Comparison of ENCODE assay signal across 8 cellular contexts in the genomic region with DNA sequence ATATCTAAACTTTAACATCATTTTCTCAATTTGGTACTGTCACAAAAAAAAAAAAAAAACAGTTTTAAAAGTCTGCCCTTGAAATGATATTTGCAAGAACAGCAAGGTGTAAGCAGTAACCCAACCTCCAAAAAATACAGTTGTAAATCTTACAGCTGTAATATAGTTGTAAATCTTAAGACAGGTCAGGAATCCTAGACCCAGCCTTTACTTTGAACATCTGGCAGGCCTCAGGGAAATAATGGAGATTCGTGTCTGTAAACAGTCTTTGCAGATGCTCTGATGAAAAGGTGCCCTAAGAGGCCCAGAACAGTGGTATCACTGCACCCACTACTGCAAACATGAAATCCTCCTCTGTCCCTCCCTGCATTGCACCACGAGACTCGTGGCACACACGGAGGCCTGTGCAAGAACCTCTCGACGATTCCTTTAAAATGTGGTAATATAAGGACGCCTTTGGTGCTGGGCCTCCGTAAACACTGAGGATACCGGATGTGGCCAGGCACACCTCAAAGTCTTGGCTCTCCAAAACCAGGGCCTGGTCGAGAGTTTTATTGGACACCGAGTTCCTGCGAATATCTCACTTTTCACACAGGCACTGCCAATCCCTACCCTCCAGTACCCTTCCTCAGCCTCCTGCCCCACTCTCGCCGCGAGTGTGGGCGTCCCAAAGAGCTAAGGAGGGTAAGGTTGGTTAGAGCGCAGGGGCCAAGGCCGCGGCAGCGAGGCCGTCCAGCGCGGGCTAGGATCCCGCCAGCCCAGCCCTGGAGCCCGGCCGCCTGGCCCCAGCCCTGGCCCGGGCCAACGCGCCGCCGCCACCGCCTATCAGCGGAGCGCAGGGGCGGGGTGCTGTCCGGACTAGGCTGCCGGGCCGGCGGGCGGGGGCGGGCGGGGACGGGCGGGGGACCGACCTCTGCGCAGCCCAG. TPM values are rescaled to one million over a fixed set of nuclear protein-coding genes. Genes with fewer than 3 reads are reported as not detected.
DNase-seq lines count a peak whose midpoint lies in the region; ATAC-seq and TF ChIP-seq lines count a peak whose summit lies in the region.

No MANE protein-coding gene starts in this region.

- H3K36me3 ChIP-seq in BJ (ENCODE audit: control insufficient read depth, insufficient read depth, low read length) (no peaks in the 10 kb centered on the region), muscle layer of duodenum (ENCODE audit: control insufficient read depth in 1 of 2, insufficient read depth in 2 of 2, low read length in 2 of 2) (no peaks in the 10 kb centered on the region)

- peaks cover 8 to 46% of the 10 kb centered on the region in 2 donors for H3K4me1 ChIP-seq in muscle layer of duodenum (ENCODE audit: control insufficient read depth in 1 of 2, insufficient read depth in 2 of 2, low read length in 2 of 2)

- POLR2A ChIA-PET in BJ (lab: Charles Lee) = no interaction called here

- no peak for TF ChIP-seq CTCF in BJ (IDR thresholded peaks at IDR 0.05; ENCODE audit: insufficient read depth, low read depth, low read length)
- TF ChIP-seq CTCF in epithelial cell of proximal tubule (conservative IDR thresholded peaks at IDR 0.05; ENCODE audit: low read depth, low read length) = no peak

- CTCF ChIA-PET in BJ (lab: Yijun Ruan, JAX) = interaction anchor here (3.0 kb wide), 1 partner anchor 109 kb away, joined by 11 read pairs; no protein-coding TSS in a partner anchor

- H3K9me3 ChIP-seq in muscle layer of duodenum (ENCODE audit: control insufficient read depth in 1 of 2, low read length in 2 of 2) = no peaks in the 10 kb centered on the region

- H3K27me3 ChIP-seq in BJ (ENCODE audit: control insufficient read depth, insufficient read depth, low read length) (no peaks in the 10 kb centered on the region), muscle layer of duodenum (ENCODE audit: low read depth, low read length) (no peaks in the 10 kb centered on the region)

- H3K4me3 ChIP-seq in BJ (ENCODE audit: low read depth, low read length) = peak overlapping the region; percentile 67
- peak overlapping the region; percentile 68 for H3K4me3 ChIP-seq in epithelial cell of proximal tubule (ENCODE audit: low read depth, low read length)
- peak overlapping the region; percentile 68 to 69 for H3K4me3 ChIP-seq in muscle layer of duodenum (ENCODE audit: low read depth in 1 of 2, low read length in 2 of 2)

- H3K27ac ChIP-seq in muscle layer of duodenum (ENCODE audit: low read length) = peak overlapping the region; percentile 69

- DNase-seq in BJ (ENCODE audit: low read depth) (no peak), NCI-H774 (lab: John Stamatoyannopoulos, UW) (peak; percentile 84), activated T-cell treated with anti-CD3 and anti-CD28 coated beads for 1 hour (ENCODE audit: low read depth) (peak; percentile 18), epithelial cell of proximal tubule (ENCODE audit: low read depth) (no peak), stromal cell of bone marrow (ENCODE audit: low read depth) (peak; percentile 44)

- ATAC-seq in GM18870 (IDR thresholded peaks at IDR 0.05; ENCODE audit: unreplicated experiment) (peak; percentile 33), HG03095 (IDR thresholded peaks at IDR 0.05; ENCODE audit: unreplicated experiment) (peak; percentile 70)

RNA-seq across cellular contexts. Expression of gene REEP3, which starts 0.5 kb away (rescaled TPM):
- polyA plus RNA-seq in BJ (2011; rRNA removed) = 8.3 and 18.9 TPM in 2 replicates
- 10.0 and 11.7 TPM in 2 replicates for polyA minus RNA-seq in BJ (2011; rRNA and poly(A)+ RNA removed)
- 45.9 and 58.6 TPM in 2 replicates for total RNA-seq in epithelial cell of proximal tubule

RNA-seq across cellular contexts. Expression of gene JMJD1C, which starts 54.9 kb away (rescaled TPM):
- polyA plus RNA-seq in BJ (2011; rRNA removed) = 14.2 and 26.2 TPM in 2 replicates
- polyA minus RNA-seq in BJ (2011; rRNA and poly(A)+ RNA removed) = 25.7 and 32.3 TPM in 2 replicates
- 40.6 and 56.6 TPM in 2 replicates for total RNA-seq in epithelial cell of proximal tubule

Comparison
In these comparisons a context has a peak if more than half of its experiments do, and no peak if none do; other contexts are left out.
1. DNase-seq: peak in NCI-H774 (single experiment), activated T-cell treated with anti-CD3 and anti-CD28 coated beads for 1 hour (single experiment) and stromal cell of bone marrow (single experiment); none in BJ (single experiment) and epithelial cell of proximal tubule (single experiment).
2. Peak in every context shown above with its lines, with median percentiles within 50 percentile points of each other: H3K4me3 ChIP-seq.